In genomic region chr15:99437315-99438221, GRCh38 we compare ENCODE assay signal across 13 cellular contexts.
DNase-seq lines count a peak whose midpoint lies in the region; ATAC-seq, FAIRE-seq and TF ChIP-seq lines count a peak whose summit lies in the region.
"Had no signal": no experiment of that assay in that cellular context is flagged by ENCODE, and none has a peak within 500 bp of the region (broad histone marks: within the 10 kb centered on the region; RNA-seq: fewer than 3 reads in every experiment).

No MANE protein-coding gene starts in this region.

- H3K27me3 ChIP-seq in esophagus squamous epithelium = no peaks in the 10 kb centered on the region

- TF ChIP-seq CTCF in esophagus squamous epithelium (IDR thresholded peaks at IDR 0.05) = no peak
- no peak for TF ChIP-seq CTCF in omental fat pad (IDR thresholded peaks at IDR 0.05)
- TF ChIP-seq CTCF in type B pancreatic cell (conservative IDR thresholded peaks at IDR 0.05) = peak; percentile 39

- ATAC-seq in omental fat pad (ENCODE audit: low FRiP score) (no peak), GM18502 (IDR thresholded peaks at IDR 0.05; ENCODE audit: poor library complexity, unreplicated experiment) (no peak), GM21723 (IDR thresholded peaks at IDR 0.05; ENCODE audit: unreplicated experiment) (no peak)

- DNase-seq in activated naive CD4-positive, alpha-beta T cell treated with anti-CD3 and anti-CD28 coated beads, Interleukin-2, amount 10 ng/mL, durations not matched to agents 7 days and 5 days = peak; percentile 18
- DNase-seq in activated naive CD4-positive, alpha-beta T cell (lab: John Stamatoyannopoulos, UW) = no peak
- DNase-seq in esophagus squamous epithelium (lab: John Stamatoyannopoulos, UW) (no peak), omental fat pad (ENCODE audit: low spot score) (peak; percentile 18), type B pancreatic cell (ENCODE audit: extremely low spot score, unreplicated experiment) (peak; percentile 65), H54 (ENCODE audit: insufficient read length, low spot score) (no peak)
- DNase-seq: HCEC 1CT, NCI-H510A had no signal

- peak overlapping the region in 3 of 4 donors; percentile 59 to 68 (median 61) for H3K27ac ChIP-seq in esophagus squamous epithelium

- TF ChIP-seq POLR2A in esophagus squamous epithelium (IDR thresholded peaks at IDR 0.05) = no peak
- TF ChIP-seq POLR2A in H54 (IDR thresholded peaks at IDR 0.05; ENCODE audit: low read depth, low read length) = no peak

- no peaks in the 10 kb centered on the region for H3K36me3 ChIP-seq in esophagus squamous epithelium

- H3K27me3 Mint-ChIP-seq in activated naive CD4-positive, alpha-beta T cell treated with anti-CD3 and anti-CD28 coated beads, Interleukin-2, amount 10 ng/mL, durations not matched to agents 7 days and 5 days = peaks cover 88% of the 10 kb centered on the region
- H3K27me3 Mint-ChIP-seq in type B pancreatic cell = no peaks in the 10 kb centered on the region
- H3K27me3 Mint-ChIP-seq: activated CD4-positive, alpha-beta T cell treated with anti-CD3 and anti-CD28 coated beads for 36 hours had no signal

- H3K4me1 Mint-ChIP-seq in activated naive CD4-positive, alpha-beta T cell treated with anti-CD3 and anti-CD28 coated beads, Interleukin-2, amount 10 ng/mL, durations not matched to agents 7 days and 5 days = peaks cover 48% of the 10 kb centered on the region
- H3K4me1 Mint-ChIP-seq in type B pancreatic cell (ENCODE audit: unreplicated experiment) = peaks cover 25% of the 10 kb centered on the region

- H3K9me3 Mint-ChIP-seq in activated naive CD4-positive, alpha-beta T cell treated with anti-CD3 and anti-CD28 coated beads, Interleukin-2, amount 10 ng/mL, durations not matched to agents 7 days and 5 days = no peaks in the 10 kb centered on the region
- no peaks in the 10 kb centered on the region for H3K9me3 Mint-ChIP-seq in type B pancreatic cell

- CTCF ChIA-PET in activated naive CD4-positive, alpha-beta T cell treated with anti-CD3 and anti-CD28 coated beads, Interleukin-2, amount 10 ng/mL, durations not matched to agents 7 days and 5 days (lab: Charles Lee) = no interaction called here

- WGBS in esophagus squamous epithelium, 2 donors = 68 to 88% methylated on average over 13 of the region's 23 CpGs

- H3K4me3 ChIP-seq in esophagus squamous epithelium = no peak overlapping the region

- H3K4me3 Mint-ChIP-seq in activated naive CD4-positive, alpha-beta T cell treated with anti-CD3 and anti-CD28 coated beads, Interleukin-2, amount 10 ng/mL, durations not matched to agents 7 days and 5 days = no peak overlapping the region
- H3K4me3 Mint-ChIP-seq in type B pancreatic cell = no peak overlapping the region
- H3K4me3 Mint-ChIP-seq: activated CD4-positive, alpha-beta T cell treated with anti-CD3 and anti-CD28 coated beads for 36 hours had no signal

- H3K4me1 ChIP-seq in esophagus squamous epithelium = peaks cover 45 to 90% (median 65%) of the 10 kb centered on the region in 3 donors

- H3K36me3 Mint-ChIP-seq in activated naive CD4-positive, alpha-beta T cell treated with anti-CD3 and anti-CD28 coated beads, Interleukin-2, amount 10 ng/mL, durations not matched to agents 7 days and 5 days = no peaks in the 10 kb centered on the region
- H3K36me3 Mint-ChIP-seq in type B pancreatic cell = no peaks in the 10 kb centered on the region

- H3K9me3 ChIP-seq in esophagus squamous epithelium = no peaks in the 10 kb centered on the region

- intact Hi-C loops in esophagus squamous epithelium (cut with DNase I) = no loop called here

- no peak overlapping the region for H3K27ac Mint-ChIP-seq in activated naive CD4-positive, alpha-beta T cell treated with anti-CD3 and anti-CD28 coated beads, Interleukin-2, amount 10 ng/mL, durations not matched to agents 7 days and 5 days
- H3K27ac Mint-ChIP-seq in type B pancreatic cell = no peak overlapping the region
- H3K27ac Mint-ChIP-seq: activated CD4-positive, alpha-beta T cell treated with anti-CD3 and anti-CD28 coated beads for 36 hours had no signal

- no peak for FAIRE-seq in H54 (lab: Jason Lieb, UNC)
- FAIRE-seq: G401.6, islet of Langerhans had no signal

Comparison
In these comparisons a context has a peak if more than half of its experiments do, and no peak if none do; other contexts are left out.
1. DNase-seq: peak in activated naive CD4-positive, alpha-beta T cell treated with anti-CD3 and anti-CD28 coated beads, Interleukin-2, amount 10 ng/mL, durations not matched to agents 7 days and 5 days (single experiment), omental fat pad (single experiment) and type B pancreatic cell (single experiment); none in activated naive CD4-positive, alpha-beta T cell (0 of 4), esophagus squamous epithelium (single experiment) and H54 (single experiment).